Comparison of ENCODE assay signal across 17 cellular contexts in genomic region chr9:88905506-88905905, GRCh38.
DNase-seq lines count a peak whose midpoint lies in the region; ATAC-seq and TF ChIP-seq lines count a peak whose summit lies in the region.
"Had no signal": no experiment of that assay in that cellular context is flagged by ENCODE, and none has a peak within 500 bp of the region (broad histone marks: within the 10 kb centered on the region; RNA-seq: fewer than 3 reads in every experiment).

No MANE protein-coding gene starts in this region.

- H3K4me3 ChIP-seq in SJSA1 (no peak overlapping the region), heart left ventricle (no peak overlapping the region)

- peaks cover 7% of the 10 kb centered on the region for H3K4me1 ChIP-seq in SJSA1 (replicated peaks)
- no peaks in the 10 kb centered on the region for H3K4me1 ChIP-seq in heart left ventricle
- H3K4me1 ChIP-seq: BE2C, Caco-2 had no signal

- H3K27ac ChIP-seq in SJSA1 (peak overlapping the region; percentile 63), heart left ventricle (no peak overlapping the region)

- H3K36me3 ChIP-seq in SJSA1 (no peaks in the 10 kb centered on the region), heart left ventricle (no peaks in the 10 kb centered on the region)
- H3K36me3 ChIP-seq: BE2C had no signal

- no peaks in the 10 kb centered on the region for H3K9me3 ChIP-seq in SJSA1 (replicated peaks)
- peaks cover 0 to 17% (median 0%) of the 10 kb centered on the region in 12 donors for H3K9me3 ChIP-seq in heart left ventricle
- H3K9me3 ChIP-seq: BE2C, Caco-2 had no signal

- H3K27me3 ChIP-seq in SJSA1 (replicated peaks) = no peaks in the 10 kb centered on the region
- H3K27me3 ChIP-seq in heart left ventricle = peaks cover 0 to 21% (median 0%) of the 10 kb centered on the region in 9 donors
- H3K27me3 ChIP-seq: BE2C had no signal

- no peak for TF ChIP-seq CTCF in heart left ventricle (IDR thresholded peaks at IDR 0.05)

- DNase-seq in ELR (ENCODE audit: low read depth) (peak; percentile 14), SJSA1 (ENCODE audit: low read depth in 1 of 2, low spot score in 2 of 2) (peak in 1 of 2 experiments; percentile 66), dedifferentiated amniotic fluid mesenchymal stem cell (ENCODE audit: extremely low spot score) (peak; percentile 18), iris pigment epithelial cell (ENCODE audit: low read depth) (peak; percentile 75), heart left ventricle (no peak), NK-92 (lab: John Stamatoyannopoulos, UW; ENCODE audit: unreplicated experiment) (no peak)
- DNase-seq: BE2C; Caco-2; CD4-positive, CD25-positive, alpha-beta regulatory T cell; DMS153; EL; NCI-H1105 treated with DMSO at 0.1 percent for 48 hours; NCI-H1694; NCI-H748 treated with DMSO at 0.1 percent for 48 hours had no signal

- no peak for TF ChIP-seq POLR2A in heart left ventricle (IDR thresholded peaks at IDR 0.05)

- intact Hi-C loops in heart left ventricle (cut with DNase I) = no loop called here

- no peak for ATAC-seq in heart left ventricle
- ATAC-seq in GM18511 (IDR thresholded peaks at IDR 0.05; ENCODE audit: unreplicated experiment) = no peak
- ATAC-seq in GM21447 (IDR thresholded peaks at IDR 0.05; ENCODE audit: unreplicated experiment) = no peak
- ATAC-seq: Right ventricle myocardium inferior had no signal

- WGBS in heart left ventricle, 4 donors = 77 to 95% (median 87%) methylated on average over 2 of the region's 2 CpGs

Comparison
In these comparisons a context has a peak if more than half of its experiments do, and no peak if none do; other contexts are left out.
1. DNase-seq: peak in ELR (single experiment), dedifferentiated amniotic fluid mesenchymal stem cell (single experiment) and iris pigment epithelial cell (single experiment); none in heart left ventricle (0 of 5) and NK-92 (single experiment).